1 cellular context compared by ENCODE assay signal in genomic region chr22:49784987-49785614, GRCh38.
A peak's percentile ranks its signal among the peaks of the same experiment; 100 is the strongest.
TF ChIP-seq lines count a peak whose summit lies in the region.

No MANE protein-coding gene starts in this region.

TF ChIP-seq in HepG2, 621 proteins besides CTCF, POLR2A, EP300 and RAD21:
- peak; percentile 32 for TF ChIP-seq AGO2 (optimal IDR thresholded peaks at IDR 0.05; ENCODE audit: low read depth, low read length)
- no peak for TF ChIP-seq RFX5 (IDR thresholded peaks at IDR 0.05; ENCODE audit: low read depth, low read length)
TF ChIP-seq in HepG2: peak in this region for 1.
